ENCODE assay signal across 10 cellular contexts in genomic region chr1:25805863-25806225, GRCh38. TPM values are rescaled to one million over a fixed set of nuclear protein-coding genes. Genes with fewer than 3 reads are reported as not detected.
DNase-seq lines count a peak whose midpoint lies in the region; ATAC-seq and TF ChIP-seq lines count a peak whose summit lies in the region.
"Had no signal": no experiment of that assay in that cellular context is flagged by ENCODE, and none has a peak within 500 bp of the region (broad histone marks: within the 10 kb centered on the region; RNA-seq: fewer than 3 reads in every experiment).

No MANE protein-coding gene starts in this region.

- peak overlapping the region; percentile 2 for H3K4me2 ChIP-seq in smooth muscle cell

- H4K20me1 ChIP-seq in smooth muscle cell (ENCODE audit: low read depth) = peaks cover 16% of the 10 kb centered on the region

- TF ChIP-seq CTCF in left lung (IDR thresholded peaks at IDR 0.05) (no peak), smooth muscle cell (IDR thresholded peaks at IDR 0.05; ENCODE audit: borderline replicate concordance, insufficient read depth, poor library complexity, severe bottlenecking) (no peak)

- in situ Hi-C loops in G401 (cut with HindIII; ENCODE audit: low sequenced_read_pairs) = no loop called here

- peaks cover 10% of the 10 kb centered on the region for H3K79me2 ChIP-seq in smooth muscle cell (ENCODE audit: low read depth)

- H3F3A ChIP-seq in smooth muscle cell (ENCODE audit: low read depth) = no peaks in the 10 kb centered on the region

- DNase-seq in G401 (ENCODE audit: low spot score) (peak; percentile 79), dermis microvascular lymphatic vessel endothelial cell (ENCODE audit: low read depth in 2 of 2) (peak; percentile 66 to 71), left lung (no peak), smooth muscle cell (lab: John Stamatoyannopoulos, UW; ENCODE audit: unreplicated experiment) (no peak), NK-92 (lab: John Stamatoyannopoulos, UW; ENCODE audit: unreplicated experiment) (no peak)
- DNase-seq in stimulated activated CD4-positive, alpha-beta T cell treated with anti-CD3 and anti-CD28 coated beads, Interleukin-4, amount 100 ng/mL, for 24 hours = no peak
- DNase-seq: colonic mucosa, T1000 had no signal

- no peak overlapping the region for H2AFZ ChIP-seq in smooth muscle cell (ENCODE audit: low read depth)

- H3K27ac ChIP-seq in left lung (peak overlapping the region in 1 of 2 donors; percentile 37), smooth muscle cell (ENCODE audit: low read depth) (no peak overlapping the region)
- H3K27ac ChIP-seq: colonic mucosa had no signal

- H3K27me3 ChIP-seq in left lung (no peaks in the 10 kb centered on the region), smooth muscle cell (ENCODE audit: low read depth) (no peaks in the 10 kb centered on the region)
- H3K27me3 ChIP-seq: colonic mucosa had no signal

- no peak overlapping the region for H3K9ac ChIP-seq in smooth muscle cell (ENCODE audit: low read depth)

- no peaks in the 10 kb centered on the region for H3K9me3 ChIP-seq in left lung
- H3K9me3 ChIP-seq in smooth muscle cell (replicated peaks; ENCODE audit: low read depth) = no peaks in the 10 kb centered on the region
- H3K9me3 ChIP-seq: colonic mucosa had no signal

- H3K36me3 ChIP-seq in left lung (peaks cover 0 to 54% of the 10 kb centered on the region in 2 donors), smooth muscle cell (ENCODE audit: low read depth) (no peaks in the 10 kb centered on the region)
- H3K36me3 ChIP-seq: colonic mucosa had no signal

- H3K4me3 ChIP-seq in left lung (no peak overlapping the region), smooth muscle cell (no peak overlapping the region)
- H3K4me3 ChIP-seq: colonic mucosa had no signal

- peak; percentile 38 for ATAC-seq in left lung
- ATAC-seq in GM21515 (IDR thresholded peaks at IDR 0.05; ENCODE audit: unreplicated experiment) = no peak
- ATAC-seq in HG03139 (IDR thresholded peaks at IDR 0.05; ENCODE audit: unreplicated experiment) = no peak

- H3K4me1 ChIP-seq in left lung (peaks cover 24 to 72% of the 10 kb centered on the region in 2 donors), smooth muscle cell (ENCODE audit: low read depth) (peaks cover 2% of the 10 kb centered on the region)
- H3K4me1 ChIP-seq: colonic mucosa had no signal

- intact Hi-C loops in left lung (cut with DNase I) = no loop called here

- WGBS in smooth muscle cell (ENCODE audit: low lambda C conversion rate) = 62% methylated on average over 3 of the region's 3 CpGs

RNA-seq across cellular contexts. Expression of gene SELENON, which starts 5.9 kb away (rescaled TPM):
- total RNA-seq in G401 (2014; rRNA removed; shearing (Covaris generic)) = 22.8 and 31.9 TPM in 2 replicates
- total RNA-seq in dermis microvascular lymphatic vessel endothelial cell (23.0 and 45.6 TPM in 2 replicates), left lung (10 to 100 TPM; 86.2 to 94.7 TPM), smooth muscle cell (26.6 and 32.6 TPM in 2 replicates)
- 48.9 and 62.9 TPM in 2 replicates for polyA plus RNA-seq in smooth muscle cell

RNA-seq across cellular contexts. Expression of gene MTFR1L, which starts 13.9 kb away (rescaled TPM):
- 21.0 and 32.6 TPM in 2 replicates for total RNA-seq in G401 (2014; rRNA removed; shearing (Covaris generic))
- total RNA-seq in dermis microvascular lymphatic vessel endothelial cell (24.0 and 34.9 TPM in 2 replicates), left lung (10 to 100 TPM; 44.5 to 45.0 TPM), smooth muscle cell (39.9 and 47.2 TPM in 2 replicates)
- polyA plus RNA-seq in smooth muscle cell = 63.9 and 71.2 TPM in 2 replicates

RNA-seq across cellular contexts. Expression of gene AUNIP, which starts 53.4 kb away (rescaled TPM):
- total RNA-seq in G401 (2014; rRNA removed; shearing (Covaris generic)) = 28.9 and 29.4 TPM in 2 replicates
- total RNA-seq in dermis microvascular lymphatic vessel endothelial cell = 1.4 and 3.2 TPM in 2 replicates
- total RNA-seq in left lung = 1 to 10 TPM in 1 of 2 donors, under 1 TPM in 1; 0.97 to 1.2 TPM
- 0.18 and 2.1 TPM in 2 replicates for total RNA-seq in smooth muscle cell
- 1.1 and 1.3 TPM in 2 replicates for polyA plus RNA-seq in smooth muscle cell

Comparison
In these comparisons a context has a peak if more than half of its experiments do, and no peak if none do; other contexts are left out.
1. DNase-seq: peak in G401 (single experiment) and dermis microvascular lymphatic vessel endothelial cell (2 of 2); none in left lung (0 of 2), smooth muscle cell (single experiment), NK-92 (single experiment) and stimulated activated CD4-positive, alpha-beta T cell treated with anti-CD3 and anti-CD28 coated beads, Interleukin-4, amount 100 ng/mL, for 24 hours (single experiment).